ENCODE assay signal across 38 cellular contexts in the genomic region with DNA sequence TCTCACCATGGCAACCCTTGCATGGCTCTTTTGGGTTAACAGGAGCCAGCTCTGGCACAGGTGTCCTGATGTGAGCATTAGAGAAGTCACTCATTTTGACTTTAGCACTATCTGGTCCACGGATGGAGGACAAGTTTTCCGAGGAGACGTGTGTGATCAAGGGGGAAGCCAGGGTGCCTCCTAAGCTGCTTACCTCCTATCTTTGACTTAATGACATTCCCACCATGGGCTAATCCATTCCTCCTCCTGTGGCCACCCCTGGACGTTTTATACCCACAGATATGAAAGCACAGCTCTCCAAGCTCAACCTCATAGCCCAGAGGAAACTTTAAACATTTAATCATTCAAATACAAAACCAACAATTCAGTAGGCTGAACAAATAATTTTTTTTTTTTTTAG. TPM values are rescaled to one million over a fixed set of nuclear protein-coding genes. Genes with fewer than 3 reads are reported as not detected.
"Had no signal": no experiment of that assay in that cellular context is flagged by ENCODE, and none has a peak within 500 bp of the region (broad histone marks: within the 10 kb centered on the region; RNA-seq: fewer than 3 reads in every experiment).

No MANE protein-coding gene starts in this region.

- H3K27me3 Mint-ChIP-seq: activated naive CD4-positive, alpha-beta T cell treated with anti-CD3 and anti-CD28 coated beads, Interleukin-2, amount 50 U/mL, for 24 hours had no signal

- DNase-seq: activated CD4-positive, alpha-beta memory T cell treated with anti-CD3 and anti-CD28 coated beads, Interleukin-2, amount 10 ng/mL, durations not matched to agents 7 days and 5 days; activated CD4-positive, alpha-beta T cell treated with anti-CD3 and anti-CD28 coated beads for 48 hours; activated CD4-positive, CD25-positive, alpha-beta regulatory T cell treated with anti-CD3 and anti-CD28 coated beads, Interleukin-2, amount 50 U/mL, for 72 hours; activated gamma-delta T cell; activated naive CD4-positive, alpha-beta T cell treated with Interleukin-2 at 50 U/mL for 16 hours; activated naive CD8-positive, alpha-beta T cell treated with anti-CD3 and anti-CD28 coated beads, Interleukin-2, amount 10 ng/mL, durations not matched to agents 7 days and 5 days; activated T-cell treated with anti-CD3 and anti-CD28 coated beads, Interleukin-2, amount 50 U/mL, for 1 hour; activated T-cell treated with anti-CD3 and anti-CD28 coated beads, Interleukin-2, amount 50 U/mL, for 72 hours; amygdala; Karpas-422; KBM-7; MG63; NCI-H1048; NCI-H1105 treated with DMSO at 0.1 percent for 48 hours; NCI-H1436; NCI-H1694; NCI-H1930; NCI-H2081 treated with DMSO at 0.1 percent for 48 hours; NCI-H2171; NCI-H510A; NCI-H526; NCI-H748 treated with DMSO at 0.1 percent for 48 hours; PC-9; SIG-M5; SW 1271; T-helper 1 cell; T-helper 2 cell; T-helper 9 cell had no signal

- H3K9me3 ChIP-seq: ascending aorta, MG63 had no signal

- H3K36me3 ChIP-seq: MG63 had no signal

- H3K4me1 Mint-ChIP-seq: activated CD4-positive, alpha-beta memory T cell treated with anti-CD3 and anti-CD28 coated beads, Interleukin-2, amount 10 ng/mL, durations not matched to agents 7 days and 5 days; activated naive CD4-positive, alpha-beta T cell treated with anti-CD3 and anti-CD28 coated beads, Interleukin-2, amount 50 U/mL, for 24 hours; activated naive CD8-positive, alpha-beta T cell treated with anti-CD3 and anti-CD28 coated beads, Interleukin-2, amount 10 ng/mL, durations not matched to agents 7 days and 5 days; IgD-negative memory B cell had no signal

- H3K27me3 ChIP-seq: ascending aorta had no signal

- H3K4me1 ChIP-seq: ascending aorta had no signal

- H3K36me3 Mint-ChIP-seq: activated naive CD4-positive, alpha-beta T cell treated with anti-CD3 and anti-CD28 coated beads, Interleukin-2, amount 50 U/mL, for 24 hours; activated naive CD8-positive, alpha-beta T cell treated with anti-CD3 and anti-CD28 coated beads, Interleukin-2, amount 10 ng/mL, durations not matched to agents 7 days and 5 days; IgD-negative memory B cell had no signal

- H3K9me3 Mint-ChIP-seq: activated CD4-positive, alpha-beta memory T cell treated with anti-CD3 and anti-CD28 coated beads, Interleukin-2, amount 10 ng/mL, durations not matched to agents 7 days and 5 days; activated naive CD4-positive, alpha-beta T cell treated with anti-CD3 and anti-CD28 coated beads, Interleukin-2, amount 50 U/mL, for 24 hours; activated naive CD8-positive, alpha-beta T cell treated with anti-CD3 and anti-CD28 coated beads, Interleukin-2, amount 10 ng/mL, durations not matched to agents 7 days and 5 days; activated T-cell treated with anti-CD3 and anti-CD28 coated beads, Interleukin-2, amount 50 U/mL, for 72 hours; activated T-helper 2 cell treated with anti-CD3 and anti-CD28 coated beads, Interferon-gamma antibody, Interleukin-2, Interleukin-4, amounts not matched to agents 10 μg/mL and 5 μg/mL and 100 μg/mL, durations not matched to agents 14 hours and 24 hours and 36 hours; IgD-negative memory B cell had no signal

- H3K4me3 Mint-ChIP-seq: activated CD4-positive, alpha-beta memory T cell treated with anti-CD3 and anti-CD28 coated beads, Interleukin-2, amount 10 ng/mL, durations not matched to agents 7 days and 5 days; activated naive CD4-positive, alpha-beta T cell treated with anti-CD3 and anti-CD28 coated beads, Interleukin-2, amount 50 U/mL, for 24 hours; activated naive CD8-positive, alpha-beta T cell treated with anti-CD3 and anti-CD28 coated beads, Interleukin-2, amount 10 ng/mL, durations not matched to agents 7 days and 5 days; activated T-cell treated with anti-CD3 and anti-CD28 coated beads, Interleukin-2, amount 50 U/mL, for 72 hours; IgD-negative memory B cell had no signal

- H3K4me3 ChIP-seq: ascending aorta, MG63, PC-9 had no signal

- ATAC-seq: activated T-cell treated with anti-CD3 and anti-CD28 coated beads, Interleukin-2, amount 50 U/mL, for 72 hours; Right ventricle myocardium inferior had no signal

- H3K27ac ChIP-seq: ascending aorta, PC-9, RWPE1 had no signal

- H3K27ac Mint-ChIP-seq: activated CD4-positive, alpha-beta memory T cell treated with anti-CD3 and anti-CD28 coated beads, Interleukin-2, amount 10 ng/mL, durations not matched to agents 7 days and 5 days; activated naive CD4-positive, alpha-beta T cell treated with anti-CD3 and anti-CD28 coated beads, Interleukin-2, amount 50 U/mL, for 24 hours; activated naive CD8-positive, alpha-beta T cell treated with anti-CD3 and anti-CD28 coated beads, Interleukin-2, amount 10 ng/mL, durations not matched to agents 7 days and 5 days; activated T-cell treated with anti-CD3 and anti-CD28 coated beads, Interleukin-2, amount 50 U/mL, for 72 hours; activated T-helper 2 cell treated with anti-CD3 and anti-CD28 coated beads, Interferon-gamma antibody, Interleukin-2, Interleukin-4, amounts not matched to agents 10 μg/mL and 5 μg/mL and 100 μg/mL, durations not matched to agents 14 hours and 24 hours and 36 hours; IgD-negative memory B cell had no signal

RNA-seq across cellular contexts. Expression of gene CD300LG, which starts 41.6 kb away (rescaled TPM):
- total RNA-seq: activated CD4-positive, alpha-beta memory T cell treated with anti-CD3 and anti-CD28 coated beads, Interleukin-2, amount 10 ng/mL, durations not matched to agents 7 days and 5 days; activated CD8-positive, alpha-beta memory T cell treated with anti-CD3 and anti-CD28 coated beads for 36 hours; activated naive CD8-positive, alpha-beta T cell treated with anti-CD3 and anti-CD28 coated beads, Interleukin-2, amount 10 ng/mL, durations not matched to agents 7 days and 5 days; activated T-cell treated with anti-CD3 and anti-CD28 coated beads, Interleukin-2, amount 50 U/mL, for 72 hours; activated T-helper 2 cell treated with anti-CD3 and anti-CD28 coated beads, Interferon-gamma antibody, Interleukin-2, Interleukin-4, amounts not matched to agents 10 μg/mL and 5 μg/mL and 100 μg/mL, durations not matched to agents 14 hours and 24 hours and 36 hours; OCI-LY7; PC-9; SK-MEL-5 had no signal
- polyA plus RNA-seq: IgD-negative memory B cell had no signal

RNA-seq across cellular contexts. Expression of gene PPY, which starts 53.7 kb away (rescaled TPM):
- total RNA-seq: activated CD4-positive, alpha-beta memory T cell treated with anti-CD3 and anti-CD28 coated beads, Interleukin-2, amount 10 ng/mL, durations not matched to agents 7 days and 5 days; activated CD8-positive, alpha-beta memory T cell treated with anti-CD3 and anti-CD28 coated beads for 36 hours; activated naive CD8-positive, alpha-beta T cell treated with anti-CD3 and anti-CD28 coated beads, Interleukin-2, amount 10 ng/mL, durations not matched to agents 7 days and 5 days; activated T-cell treated with anti-CD3 and anti-CD28 coated beads, Interleukin-2, amount 50 U/mL, for 72 hours; activated T-helper 2 cell treated with anti-CD3 and anti-CD28 coated beads, Interferon-gamma antibody, Interleukin-2, Interleukin-4, amounts not matched to agents 10 μg/mL and 5 μg/mL and 100 μg/mL, durations not matched to agents 14 hours and 24 hours and 36 hours; ascending aorta; cardiac septum; OCI-LY7; PC-9; Right ventricle myocardium inferior; SK-MEL-5 had no signal
- polyA plus RNA-seq: IgD-negative memory B cell had no signal

RNA-seq across cellular contexts. Expression of gene MPP3, which starts 55.6 kb away (rescaled TPM):
- total RNA-seq: activated CD4-positive, alpha-beta memory T cell treated with anti-CD3 and anti-CD28 coated beads, Interleukin-2, amount 10 ng/mL, durations not matched to agents 7 days and 5 days; activated T-cell treated with anti-CD3 and anti-CD28 coated beads, Interleukin-2, amount 50 U/mL, for 72 hours; OCI-LY7 had no signal
- polyA plus RNA-seq: IgD-negative memory B cell had no signal
